ENCODE assay signal across 9 cellular contexts in genomic region chr16:84514874-84515835, GRCh38. TPM values are rescaled to one million over a fixed set of nuclear protein-coding genes. Genes with fewer than 3 reads are reported as not detected.
DNase-seq lines count a peak whose midpoint lies in the region; ATAC-seq lines count a peak whose summit lies in the region.
"Had no signal": no experiment of that assay in that cellular context is flagged by ENCODE, and none has a peak within 500 bp of the region (broad histone marks: within the 10 kb centered on the region; RNA-seq: fewer than 3 reads in every experiment).

No MANE protein-coding gene starts in this region.

- H3K27ac Mint-ChIP-seq in activated naive CD4-positive, alpha-beta T cell treated with anti-CD3 and anti-CD28 coated beads, Interleukin-2, amount 50 U/mL, for 72 hours, result peak overlapping the region; percentile 84 to 97

- no peaks in the 10 kb centered on the region for H3K9me3 Mint-ChIP-seq in activated naive CD4-positive, alpha-beta T cell treated with anti-CD3 and anti-CD28 coated beads, Interleukin-2, amount 50 U/mL, for 72 hours

- peaks cover 0 to 17% of the 10 kb centered on the region in 2 donors for H3K36me3 Mint-ChIP-seq in activated naive CD4-positive, alpha-beta T cell treated with anti-CD3 and anti-CD28 coated beads, Interleukin-2, amount 50 U/mL, for 72 hours

- ATAC-seq in HG03175 (IDR thresholded peaks at IDR 0.05; ENCODE audit: unreplicated experiment), result peak; percentile 94
- peak; percentile 81 to 91 for ATAC-seq in activated naive CD4-positive, alpha-beta T cell treated with anti-CD3 and anti-CD28 coated beads, Interleukin-2, amount 50 U/mL, for 72 hours
- no peak for ATAC-seq in GM21360 (IDR thresholded peaks at IDR 0.05; ENCODE audit: unreplicated experiment)
- ATAC-seq: A549 had no signal

- DNase-seq in NCI-H187 (lab: John Stamatoyannopoulos, UW) (peak; percentile 11 to 18), NCI-H187 treated with DMSO at 0.1 percent for 48 hours (lab: John Stamatoyannopoulos, UW) (no peak), T follicular helper cell (ENCODE audit: low read depth) (peak; percentile 71), SW 1271 (lab: John Stamatoyannopoulos, UW) (no peak)
- DNase-seq in activated naive CD4-positive, alpha-beta T cell treated with anti-CD3 and anti-CD28 coated beads, Interleukin-2, amount 50 U/mL, for 72 hours (ENCODE audit: low spot score in 2 of 2), result peak; percentile 78 to 85
- peak; percentile 68 for DNase-seq in stimulated activated CD4-positive, alpha-beta T cell treated with anti-CD3 and anti-CD28 coated beads, Interleukin-12 subunit alpha, Interleukin-12 subunit beta, amount 100 ng/mL, for 4 hours

RNA-seq across cellular contexts. Expression of gene MEAK7, which starts 10.7 kb away (rescaled TPM):
- total RNA-seq in activated naive CD4-positive, alpha-beta T cell treated with anti-CD3 and anti-CD28 coated beads, Interleukin-2, amount 50 U/mL, for 72 hours, result 10 to 100 TPM; 11.2 to 19.0 TPM

Comparison
In these comparisons a context has a peak if more than half of its experiments do, and no peak if none do; other contexts are left out.
1. DNase-seq: peak in NCI-H187 (2 of 2), T follicular helper cell (single experiment), activated naive CD4-positive, alpha-beta T cell treated with anti-CD3 and anti-CD28 coated beads, Interleukin-2, amount 50 U/mL, for 72 hours (2 of 2) and stimulated activated CD4-positive, alpha-beta T cell treated with anti-CD3 and anti-CD28 coated beads, Interleukin-12 subunit alpha, Interleukin-12 subunit beta, amount 100 ng/mL, for 4 hours (single experiment); none in NCI-H187 treated with DMSO at 0.1 percent for 48 hours (single experiment) and SW 1271 (0 of 2).